9 cellular contexts compared by ENCODE assay signal in genomic region chr10:69093933-69094332, GRCh38. TPM values are rescaled to one million over a fixed set of nuclear protein-coding genes. Genes with fewer than 3 reads are reported as not detected.
DNase-seq lines count a peak whose midpoint lies in the region; ATAC-seq, FAIRE-seq and TF ChIP-seq lines count a peak whose summit lies in the region.
"Had no signal": no experiment of that assay in that cellular context is flagged by ENCODE, and none has a peak within 500 bp of the region (broad histone marks: within the 10 kb centered on the region; RNA-seq: fewer than 3 reads in every experiment).

No MANE protein-coding gene starts in this region.

- peak; percentile 28 for TF ChIP-seq CTCF in D721Med (IDR thresholded peaks at IDR 0.05; ENCODE audit: insufficient read depth, missing control alignments)

- ATAC-seq in GM19455 (IDR thresholded peaks at IDR 0.05; ENCODE audit: unreplicated experiment) = no peak
- ATAC-seq in activated naive CD8-positive, alpha-beta T cell treated with anti-CD3 and anti-CD28 coated beads, Interleukin-2, amount 50 U/mL, for 24 hours = no peak
- no peak for ATAC-seq in HG03097 (IDR thresholded peaks at IDR 0.05; ENCODE audit: low FRiP score, unreplicated experiment)

- DNase-seq in A172 (ENCODE audit: low spot score) (peak; percentile 45), D721Med (ENCODE audit: insufficient read length, low spot score) (no peak), RPMI7951 (ENCODE audit: low read depth) (peak; percentile 28), fibroblast of peridontal ligament (ENCODE audit: extremely low read depth) (peak; percentile 60), NCI-H2196 treated with DMSO at 0.1 percent for 48 hours (lab: John Stamatoyannopoulos, UW; ENCODE audit: unreplicated experiment) (no peak)
- no peak for DNase-seq in activated naive CD8-positive, alpha-beta T cell treated with anti-CD3 and anti-CD28 coated beads, Interleukin-2, amount 50 U/mL, for 24 hours

- peaks cover 70% of the 10 kb centered on the region for H3K36me3 Mint-ChIP-seq in activated naive CD8-positive, alpha-beta T cell treated with anti-CD3 and anti-CD28 coated beads, Interleukin-2, amount 50 U/mL, for 24 hours (ENCODE audit: low read depth)

- FAIRE-seq in D721Med (lab: Jason Lieb, UNC) = no peak
- FAIRE-seq: HTR-8/SVneo had no signal

- H3K9me3 Mint-ChIP-seq in activated naive CD8-positive, alpha-beta T cell treated with anti-CD3 and anti-CD28 coated beads, Interleukin-2, amount 50 U/mL, for 24 hours = no peaks in the 10 kb centered on the region

- no peak overlapping the region for H3K4me3 Mint-ChIP-seq in activated naive CD8-positive, alpha-beta T cell treated with anti-CD3 and anti-CD28 coated beads, Interleukin-2, amount 50 U/mL, for 24 hours

- H3K27ac Mint-ChIP-seq in activated naive CD8-positive, alpha-beta T cell treated with anti-CD3 and anti-CD28 coated beads, Interleukin-2, amount 50 U/mL, for 24 hours = no peak overlapping the region

- peaks cover 69% of the 10 kb centered on the region for H3K4me1 Mint-ChIP-seq in activated naive CD8-positive, alpha-beta T cell treated with anti-CD3 and anti-CD28 coated beads, Interleukin-2, amount 50 U/mL, for 24 hours

- no peaks in the 10 kb centered on the region for H3K27me3 Mint-ChIP-seq in activated naive CD8-positive, alpha-beta T cell treated with anti-CD3 and anti-CD28 coated beads, Interleukin-2, amount 50 U/mL, for 24 hours

RNA-seq across cellular contexts. Expression of gene SRGN, which starts 6.0 kb away (rescaled TPM):
- 125 and 182 TPM in 2 replicates for total RNA-seq in A172 (2014; rRNA removed; shearing (Covaris generic))
- total RNA-seq in RPMI7951 (2014; rRNA removed; shearing (Covaris generic)) = 333 and 345 TPM in 2 replicates

RNA-seq across cellular contexts. Expression of gene VPS26A, which starts 30.0 kb away (rescaled TPM):
- 46.3 and 46.6 TPM in 2 replicates for total RNA-seq in A172 (2014; rRNA removed; shearing (Covaris generic))
- total RNA-seq in RPMI7951 (2014; rRNA removed; shearing (Covaris generic)) = 38.5 and 46.7 TPM in 2 replicates

Comparison
In these comparisons a context has a peak if more than half of its experiments do, and no peak if none do; other contexts are left out.
1. DNase-seq: peak in A172 (single experiment), RPMI7951 (single experiment) and fibroblast of peridontal ligament (single experiment); none in D721Med (single experiment), NCI-H2196 treated with DMSO at 0.1 percent for 48 hours (single experiment) and activated naive CD8-positive, alpha-beta T cell treated with anti-CD3 and anti-CD28 coated beads, Interleukin-2, amount 50 U/mL, for 24 hours (single experiment).